In genomic region chr20:14199111-14199510, GRCh38 we compare ENCODE assay signal across 27 cellular contexts.
DNase-seq lines count a peak whose midpoint lies in the region; ATAC-seq, FAIRE-seq and TF ChIP-seq lines count a peak whose summit lies in the region.
"Had no signal": no experiment of that assay in that cellular context is flagged by ENCODE, and none has a peak within 500 bp of the region (broad histone marks: within the 10 kb centered on the region; RNA-seq: fewer than 3 reads in every experiment).

No MANE protein-coding gene starts in this region.

- H3K27me3 ChIP-seq in pancreas: no peaks in the 10 kb centered on the region

- H3K4me3 ChIP-seq in astrocyte of the cerebellum (ENCODE audit: low read depth, low read length) (no peak overlapping the region), fibroblast of the aortic adventitia (ENCODE audit: low read depth, low read length) (no peak overlapping the region), pancreas (no peak overlapping the region)
- H3K4me3 ChIP-seq: GM23248, HAP-1 had no signal

- H3K36me3 ChIP-seq in pancreas: no peaks in the 10 kb centered on the region
- H3K36me3 ChIP-seq: HAP-1 had no signal

- peak overlapping the region; percentile 36 for H3K27ac Mint-ChIP-seq in nephron progenitor cell
- H3K27ac Mint-ChIP-seq: CD8-positive, alpha-beta T cell had no signal

- peak; percentile 24 for DNase-seq in NCI-H1105 treated with DMSO at 0.1 percent for 48 hours (lab: John Stamatoyannopoulos, UW)
- DNase-seq in NCI-H1105 (lab: John Stamatoyannopoulos, UW): no peak
- DNase-seq in astrocyte of the cerebellum (ENCODE audit: low read depth): peak; percentile 9
- DNase-seq in fibroblast of the aortic adventitia (ENCODE audit: low read depth): peak; percentile 29
- DNase-seq in nephron progenitor cell: no peak
- DNase-seq in pancreas: no peak
- DNase-seq in islet precursor cell: no peak
- DNase-seq in NCI-H526 treated with DMSO at 0.1 percent for 48 hours (lab: John Stamatoyannopoulos, UW): no peak
- DNase-seq: ACHN; C1 segment of cervical spinal cord; CD8-positive, alpha-beta T cell; DMS153; GM23248; KBM-7; NCI-H1092; NCI-H2029; NCI-H2171; NCI-H345; OCI-M1 had no signal

- 58% methylated on average over 2 of the region's 2 CpGs for WGBS in pancreas, 2 donors

- peaks cover 13% of the 10 kb centered on the region for H3K9me3 Mint-ChIP-seq in nephron progenitor cell

- no peaks in the 10 kb centered on the region for H3K4me1 ChIP-seq in pancreas
- H3K4me1 ChIP-seq: HAP-1 had no signal

- intact Hi-C loops in pancreas (cut with DNase I): no loop called here

- peaks cover 4% of the 10 kb centered on the region for H3K36me3 Mint-ChIP-seq in nephron progenitor cell (ENCODE audit: low read depth)
- H3K36me3 Mint-ChIP-seq: CD8-positive, alpha-beta T cell had no signal

- ATAC-seq in pancreas: no peak
- ATAC-seq: CD8-positive, alpha-beta T cell; Right ventricle myocardium inferior had no signal

- no peak for TF ChIP-seq CTCF in astrocyte of the cerebellum (IDR thresholded peaks at IDR 0.05; ENCODE audit: low read depth, low read length, missing control alignments)
- no peak for TF ChIP-seq CTCF in fibroblast of the aortic adventitia (IDR thresholded peaks at IDR 0.05; ENCODE audit: insufficient read depth, low read length)
- TF ChIP-seq CTCF in nephron progenitor cell (IDR thresholded peaks at IDR 0.05): no peak
- no peak for TF ChIP-seq CTCF in pancreas (IDR thresholded peaks at IDR 0.05)

- no peaks in the 10 kb centered on the region for H3K9me3 ChIP-seq in pancreas
- H3K9me3 ChIP-seq: HAP-1 had no signal

- H3K4me1 Mint-ChIP-seq in nephron progenitor cell: peaks cover 12% of the 10 kb centered on the region

- H3K27ac ChIP-seq in pancreas: no peak overlapping the region
- H3K27ac ChIP-seq: 22Rv1, GM23248, HL-60 had no signal

- H3K4me3 Mint-ChIP-seq in nephron progenitor cell: no peak overlapping the region
- H3K4me3 Mint-ChIP-seq: CD8-positive, alpha-beta T cell had no signal

- no peak for FAIRE-seq in pancreas (lab: Jason Lieb, UNC)
- FAIRE-seq: G401.6, GM12892, GM18507, RCC 7860 had no signal

- H3K27me3 Mint-ChIP-seq in nephron progenitor cell (ENCODE audit: low read depth, poor library complexity): peaks cover 3% of the 10 kb centered on the region

- in situ Hi-C loops in astrocyte of the cerebellum (cut with HindIII; ENCODE audit: low sequenced_read_pairs): no loop called here

Comparison
In these comparisons a context has a peak if more than half of its experiments do, and no peak if none do; other contexts are left out.
1. DNase-seq: peak in NCI-H1105 treated with DMSO at 0.1 percent for 48 hours (single experiment), astrocyte of the cerebellum (single experiment) and fibroblast of the aortic adventitia (single experiment); none in NCI-H1105 (single experiment), nephron progenitor cell (single experiment), pancreas (0 of 6), islet precursor cell (single experiment) and NCI-H526 treated with DMSO at 0.1 percent for 48 hours (single experiment).